In genomic region chr10:5623081-5623748, GRCh38 we compare ENCODE assay signal across 8 cellular contexts. TPM values are rescaled to one million over a fixed set of nuclear protein-coding genes. Genes with fewer than 3 reads are reported as not detected.
A peak's percentile ranks its signal among the peaks of the same experiment; 100 is the strongest.
DNase-seq lines count a peak whose midpoint lies in the region; ATAC-seq and TF ChIP-seq lines count a peak whose summit lies in the region.

No MANE protein-coding gene starts in this region.

- POLR2A ChIA-PET in RWPE1 (lab: Yijun Ruan, JAX; ENCODE audit: low non-redundant PET): interaction anchor here (0.5 to 1.9 kb wide), 5 partner anchors 13 to 180 kb away, joined by 3 to 8 read pairs (median 4); no protein-coding TSS in a partner anchor

- H3K27ac ChIP-seq in RWPE1 (peak overlapping the region; percentile 68), neutrophil (no peak overlapping the region), substantia nigra (ENCODE audit: low read depth, low read length, poor library complexity, severe bottlenecking) (no peak overlapping the region)

- no peak overlapping the region for H3K4me3 ChIP-seq in Jurkat, Clone E6-1 (ENCODE audit: low read length)
- H3K4me3 ChIP-seq in fibroblast of villous mesenchyme (ENCODE audit: low read depth, low read length) (no peak overlapping the region), neutrophil (ENCODE audit: low read depth in 1 of 2, low read length in 1 of 2) (no peak overlapping the region)

- H3K9me3 ChIP-seq in neutrophil: no peaks in the 10 kb centered on the region

- no peaks in the 10 kb centered on the region for H3K9me3 Mint-ChIP-seq in activated T-helper 2 cell treated with anti-CD3 and anti-CD28 coated beads, Interferon-gamma antibody, Interleukin-2, Interleukin-4, amounts not matched to agents 10 μg/mL and 5 μg/mL and 100 μg/mL, durations not matched to agents 14 hours and 24 hours and 36 hours

- intact Hi-C loops in activated T-helper 2 cell treated with anti-CD3 and anti-CD28 coated beads, Interferon-gamma antibody, Interleukin-2, Interleukin-4, amounts not matched to agents 10 μg/mL and 5 μg/mL and 100 μg/mL, durations not matched to agents 14 hours and 24 hours and 36 hours (cut with micrococcal nuclease): loop anchor here (1.0 to 10.0 kb wide), 4 partner anchors 74 to 808 kb away; no protein-coding TSS in a partner anchor

- peaks cover 2% of the 10 kb centered on the region for H3K27me3 Mint-ChIP-seq in activated T-helper 2 cell treated with anti-CD3 and anti-CD28 coated beads, Interferon-gamma antibody, Interleukin-2, Interleukin-4, amounts not matched to agents 10 μg/mL and 5 μg/mL and 100 μg/mL, durations not matched to agents 14 hours and 24 hours and 36 hours (ENCODE audit: low read depth)

- CTCF ChIA-PET in RWPE1 (lab: Yijun Ruan, JAX): interaction anchor here (0.6 to 2.0 kb wide), 38 partner anchors 8 to 536 kb away, joined by 3 to 18 read pairs (median 5); partner anchors contain the start of genes CALML3 and CALML5

- TF ChIP-seq CTCF in RWPE1 (conservative IDR thresholded peaks at IDR 0.05; ENCODE audit: low read depth) (peak; percentile 91), fibroblast of villous mesenchyme (IDR thresholded peaks at IDR 0.05; ENCODE audit: insufficient read depth, low read depth, low read length) (peak; percentile 91), neutrophil (IDR thresholded peaks at IDR 0.05) (peak; percentile 73)

- no peak overlapping the region for H3K4me3 Mint-ChIP-seq in activated T-helper 2 cell treated with anti-CD3 and anti-CD28 coated beads, Interferon-gamma antibody, Interleukin-2, Interleukin-4, amounts not matched to agents 10 μg/mL and 5 μg/mL and 100 μg/mL, durations not matched to agents 14 hours and 24 hours and 36 hours (ENCODE audit: low read depth)

- H3K4me1 ChIP-seq in neutrophil (ENCODE audit: control insufficient read depth in 1 of 2, insufficient read depth in 1 of 2, low read depth in 1 of 2, low read length in 1 of 2): peaks cover 0 to 5% of the 10 kb centered on the region in 2 experiments

- H3K36me3 Mint-ChIP-seq in activated T-helper 2 cell treated with anti-CD3 and anti-CD28 coated beads, Interferon-gamma antibody, Interleukin-2, Interleukin-4, amounts not matched to agents 10 μg/mL and 5 μg/mL and 100 μg/mL, durations not matched to agents 14 hours and 24 hours and 36 hours (ENCODE audit: low read depth): no peaks in the 10 kb centered on the region

- H3K27me3 ChIP-seq in neutrophil: no peaks in the 10 kb centered on the region

- ATAC-seq in GM21717 (IDR thresholded peaks at IDR 0.05; ENCODE audit: unreplicated experiment): peak; percentile 87

- DNase-seq in EL (peak; percentile 84), RWPE1 (ENCODE audit: low spot score) (peak; percentile 80), fibroblast of villous mesenchyme (ENCODE audit: low read depth) (peak; percentile 81), substantia nigra (lab: John Stamatoyannopoulos, UW) (peak in 47 of 49 donors; percentile 10 to 82 (median 59))
- peak; percentile 52 for DNase-seq in Jurkat, Clone E6-1 (ENCODE audit: low read depth, low spot score)
- peak; percentile 73 for DNase-seq in activated T-helper 2 cell treated with anti-CD3 and anti-CD28 coated beads, Interferon-gamma antibody, Interleukin-2, Interleukin-4, amounts not matched to agents 10 μg/mL and 5 μg/mL and 100 μg/mL, durations not matched to agents 14 hours and 24 hours and 36 hours (ENCODE audit: low spot score)

- H3K4me1 Mint-ChIP-seq in activated T-helper 2 cell treated with anti-CD3 and anti-CD28 coated beads, Interferon-gamma antibody, Interleukin-2, Interleukin-4, amounts not matched to agents 10 μg/mL and 5 μg/mL and 100 μg/mL, durations not matched to agents 14 hours and 24 hours and 36 hours (ENCODE audit: low read depth): peaks cover 8% of the 10 kb centered on the region

- no peak overlapping the region for H3K27ac Mint-ChIP-seq in activated T-helper 2 cell treated with anti-CD3 and anti-CD28 coated beads, Interferon-gamma antibody, Interleukin-2, Interleukin-4, amounts not matched to agents 10 μg/mL and 5 μg/mL and 100 μg/mL, durations not matched to agents 14 hours and 24 hours and 36 hours

- no peaks in the 10 kb centered on the region for H3K36me3 ChIP-seq in neutrophil

RNA-seq across cellular contexts. Expression of gene ASB13, which starts 43.2 kb away (rescaled TPM):
- 21.7 TPM for polyA plus RNA-seq in Jurkat, Clone E6-1 (2012; ENCODE audit: insufficient read depth, insufficient read length)
- total RNA-seq in activated T-helper 2 cell treated with anti-CD3 and anti-CD28 coated beads, Interferon-gamma antibody, Interleukin-2, Interleukin-4, amounts not matched to agents 10 μg/mL and 5 μg/mL and 100 μg/mL, durations not matched to agents 14 hours and 24 hours and 36 hours: 15.2 and 15.5 TPM in 2 replicates
- 9.1 and 15.1 TPM in 2 replicates for total RNA-seq in fibroblast of villous mesenchyme
